Comparison of ENCODE assay signal across 3 cellular contexts in the genomic region with DNA sequence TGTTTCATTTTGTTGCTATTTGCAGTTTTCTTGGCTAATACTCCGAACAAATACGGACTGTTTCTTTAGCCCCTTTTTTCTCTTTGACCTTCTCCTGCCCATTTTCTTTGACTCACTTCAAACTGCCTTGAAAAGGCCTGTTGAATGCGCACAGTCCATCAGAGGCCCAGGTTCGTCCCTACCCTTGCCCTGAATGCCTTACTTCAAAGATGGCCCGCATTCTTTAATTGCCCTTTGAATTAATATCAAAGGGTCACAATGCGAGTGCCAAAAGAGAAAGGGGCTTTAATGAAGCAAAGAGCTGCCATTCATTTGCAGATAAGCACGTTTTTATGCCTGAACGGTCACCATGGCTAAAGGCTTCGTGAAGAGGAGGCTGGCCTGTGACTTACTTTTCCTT.
TF ChIP-seq lines count a peak whose summit lies in the region.

No MANE protein-coding gene starts in this region.

TF ChIP-seq in GM23338, 12 proteins besides CTCF, POLR2A, EP300 and RAD21:
- peak; percentile 80; the same call in 1 of the 2 replicates for TF ChIP-seq NANOG (IDR thresholded peaks at IDR 0.05; ENCODE audit: borderline replicate concordance)
- TF ChIP-seq, protein P1, sequence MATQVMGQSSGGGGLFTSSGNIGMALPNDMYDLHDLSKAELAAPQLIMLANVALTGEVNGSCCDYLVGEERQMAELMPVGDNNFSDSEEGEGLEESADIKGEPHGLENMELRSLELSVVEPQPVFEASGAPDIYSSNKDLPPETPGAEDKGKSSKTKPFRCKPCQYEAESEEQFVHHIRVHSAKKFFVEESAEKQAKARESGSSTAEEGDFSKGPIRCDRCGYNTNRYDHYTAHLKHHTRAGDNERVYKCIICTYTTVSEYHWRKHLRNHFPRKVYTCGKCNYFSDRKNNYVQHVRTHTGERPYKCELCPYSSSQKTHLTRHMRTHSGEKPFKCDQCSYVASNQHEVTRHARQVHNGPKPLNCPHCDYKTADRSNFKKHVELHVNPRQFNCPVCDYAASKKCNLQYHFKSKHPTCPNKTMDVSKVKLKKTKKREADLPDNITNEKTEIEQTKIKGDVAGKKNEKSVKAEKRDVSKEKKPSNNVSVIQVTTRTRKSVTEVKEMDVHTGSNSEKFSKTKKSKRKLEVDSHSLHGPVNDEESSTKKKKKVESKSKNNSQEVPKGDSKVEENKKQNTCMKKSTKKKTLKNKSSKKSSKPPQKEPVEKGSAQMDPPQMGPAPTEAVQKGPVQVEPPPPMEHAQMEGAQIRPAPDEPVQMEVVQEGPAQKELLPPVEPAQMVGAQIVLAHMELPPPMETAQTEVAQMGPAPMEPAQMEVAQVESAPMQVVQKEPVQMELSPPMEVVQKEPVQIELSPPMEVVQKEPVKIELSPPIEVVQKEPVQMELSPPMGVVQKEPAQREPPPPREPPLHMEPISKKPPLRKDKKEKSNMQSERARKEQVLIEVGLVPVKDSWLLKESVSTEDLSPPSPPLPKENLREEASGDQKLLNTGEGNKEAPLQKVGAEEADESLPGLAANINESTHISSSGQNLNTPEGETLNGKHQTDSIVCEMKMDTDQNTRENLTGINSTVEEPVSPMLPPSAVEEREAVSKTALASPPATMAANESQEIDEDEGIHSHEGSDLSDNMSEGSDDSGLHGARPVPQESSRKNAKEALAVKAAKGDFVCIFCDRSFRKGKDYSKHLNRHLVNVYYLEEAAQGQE (IDR thresholded peaks at IDR 0.05; ENCODE audit: unreplicated experiment) = no peak
TF ChIP-seq in GM23338: peak in this region for 1.

TF ChIP-seq in WTC11, 78 proteins besides CTCF, POLR2A, EP300 and RAD21:
- TF ChIP-seq ZBTB21 (CRISPR knock-in tag; IDR thresholded peaks at IDR 0.05; ENCODE audit: borderline replicate concordance) = no peak
- no peak for TF ChIP-seq OVOL2 (CRISPR knock-in tag; IDR thresholded peaks at IDR 0.05; ENCODE audit: borderline replicate concordance)
- TF ChIP-seq ZNF263 (CRISPR knock-in tag; IDR thresholded peaks at IDR 0.05; ENCODE audit: low read depth) = no peak
- TF ChIP-seq MYBL2 (CRISPR knock-in tag; IDR thresholded peaks at IDR 0.05) = no peak
TF ChIP-seq in WTC11: peak in this region for 0.

TF ChIP-seq in H1, 55 proteins besides CTCF, POLR2A, EP300 and RAD21:
- TF ChIP-seq PHF8 (conservative IDR thresholded peaks at IDR 0.05; ENCODE audit: low read depth, low read length) = no peak
- TF ChIP-seq KDM5A (IDR thresholded peaks at IDR 0.05; ENCODE audit: low read length) = no peak
- TF ChIP-seq, protein P2, sequence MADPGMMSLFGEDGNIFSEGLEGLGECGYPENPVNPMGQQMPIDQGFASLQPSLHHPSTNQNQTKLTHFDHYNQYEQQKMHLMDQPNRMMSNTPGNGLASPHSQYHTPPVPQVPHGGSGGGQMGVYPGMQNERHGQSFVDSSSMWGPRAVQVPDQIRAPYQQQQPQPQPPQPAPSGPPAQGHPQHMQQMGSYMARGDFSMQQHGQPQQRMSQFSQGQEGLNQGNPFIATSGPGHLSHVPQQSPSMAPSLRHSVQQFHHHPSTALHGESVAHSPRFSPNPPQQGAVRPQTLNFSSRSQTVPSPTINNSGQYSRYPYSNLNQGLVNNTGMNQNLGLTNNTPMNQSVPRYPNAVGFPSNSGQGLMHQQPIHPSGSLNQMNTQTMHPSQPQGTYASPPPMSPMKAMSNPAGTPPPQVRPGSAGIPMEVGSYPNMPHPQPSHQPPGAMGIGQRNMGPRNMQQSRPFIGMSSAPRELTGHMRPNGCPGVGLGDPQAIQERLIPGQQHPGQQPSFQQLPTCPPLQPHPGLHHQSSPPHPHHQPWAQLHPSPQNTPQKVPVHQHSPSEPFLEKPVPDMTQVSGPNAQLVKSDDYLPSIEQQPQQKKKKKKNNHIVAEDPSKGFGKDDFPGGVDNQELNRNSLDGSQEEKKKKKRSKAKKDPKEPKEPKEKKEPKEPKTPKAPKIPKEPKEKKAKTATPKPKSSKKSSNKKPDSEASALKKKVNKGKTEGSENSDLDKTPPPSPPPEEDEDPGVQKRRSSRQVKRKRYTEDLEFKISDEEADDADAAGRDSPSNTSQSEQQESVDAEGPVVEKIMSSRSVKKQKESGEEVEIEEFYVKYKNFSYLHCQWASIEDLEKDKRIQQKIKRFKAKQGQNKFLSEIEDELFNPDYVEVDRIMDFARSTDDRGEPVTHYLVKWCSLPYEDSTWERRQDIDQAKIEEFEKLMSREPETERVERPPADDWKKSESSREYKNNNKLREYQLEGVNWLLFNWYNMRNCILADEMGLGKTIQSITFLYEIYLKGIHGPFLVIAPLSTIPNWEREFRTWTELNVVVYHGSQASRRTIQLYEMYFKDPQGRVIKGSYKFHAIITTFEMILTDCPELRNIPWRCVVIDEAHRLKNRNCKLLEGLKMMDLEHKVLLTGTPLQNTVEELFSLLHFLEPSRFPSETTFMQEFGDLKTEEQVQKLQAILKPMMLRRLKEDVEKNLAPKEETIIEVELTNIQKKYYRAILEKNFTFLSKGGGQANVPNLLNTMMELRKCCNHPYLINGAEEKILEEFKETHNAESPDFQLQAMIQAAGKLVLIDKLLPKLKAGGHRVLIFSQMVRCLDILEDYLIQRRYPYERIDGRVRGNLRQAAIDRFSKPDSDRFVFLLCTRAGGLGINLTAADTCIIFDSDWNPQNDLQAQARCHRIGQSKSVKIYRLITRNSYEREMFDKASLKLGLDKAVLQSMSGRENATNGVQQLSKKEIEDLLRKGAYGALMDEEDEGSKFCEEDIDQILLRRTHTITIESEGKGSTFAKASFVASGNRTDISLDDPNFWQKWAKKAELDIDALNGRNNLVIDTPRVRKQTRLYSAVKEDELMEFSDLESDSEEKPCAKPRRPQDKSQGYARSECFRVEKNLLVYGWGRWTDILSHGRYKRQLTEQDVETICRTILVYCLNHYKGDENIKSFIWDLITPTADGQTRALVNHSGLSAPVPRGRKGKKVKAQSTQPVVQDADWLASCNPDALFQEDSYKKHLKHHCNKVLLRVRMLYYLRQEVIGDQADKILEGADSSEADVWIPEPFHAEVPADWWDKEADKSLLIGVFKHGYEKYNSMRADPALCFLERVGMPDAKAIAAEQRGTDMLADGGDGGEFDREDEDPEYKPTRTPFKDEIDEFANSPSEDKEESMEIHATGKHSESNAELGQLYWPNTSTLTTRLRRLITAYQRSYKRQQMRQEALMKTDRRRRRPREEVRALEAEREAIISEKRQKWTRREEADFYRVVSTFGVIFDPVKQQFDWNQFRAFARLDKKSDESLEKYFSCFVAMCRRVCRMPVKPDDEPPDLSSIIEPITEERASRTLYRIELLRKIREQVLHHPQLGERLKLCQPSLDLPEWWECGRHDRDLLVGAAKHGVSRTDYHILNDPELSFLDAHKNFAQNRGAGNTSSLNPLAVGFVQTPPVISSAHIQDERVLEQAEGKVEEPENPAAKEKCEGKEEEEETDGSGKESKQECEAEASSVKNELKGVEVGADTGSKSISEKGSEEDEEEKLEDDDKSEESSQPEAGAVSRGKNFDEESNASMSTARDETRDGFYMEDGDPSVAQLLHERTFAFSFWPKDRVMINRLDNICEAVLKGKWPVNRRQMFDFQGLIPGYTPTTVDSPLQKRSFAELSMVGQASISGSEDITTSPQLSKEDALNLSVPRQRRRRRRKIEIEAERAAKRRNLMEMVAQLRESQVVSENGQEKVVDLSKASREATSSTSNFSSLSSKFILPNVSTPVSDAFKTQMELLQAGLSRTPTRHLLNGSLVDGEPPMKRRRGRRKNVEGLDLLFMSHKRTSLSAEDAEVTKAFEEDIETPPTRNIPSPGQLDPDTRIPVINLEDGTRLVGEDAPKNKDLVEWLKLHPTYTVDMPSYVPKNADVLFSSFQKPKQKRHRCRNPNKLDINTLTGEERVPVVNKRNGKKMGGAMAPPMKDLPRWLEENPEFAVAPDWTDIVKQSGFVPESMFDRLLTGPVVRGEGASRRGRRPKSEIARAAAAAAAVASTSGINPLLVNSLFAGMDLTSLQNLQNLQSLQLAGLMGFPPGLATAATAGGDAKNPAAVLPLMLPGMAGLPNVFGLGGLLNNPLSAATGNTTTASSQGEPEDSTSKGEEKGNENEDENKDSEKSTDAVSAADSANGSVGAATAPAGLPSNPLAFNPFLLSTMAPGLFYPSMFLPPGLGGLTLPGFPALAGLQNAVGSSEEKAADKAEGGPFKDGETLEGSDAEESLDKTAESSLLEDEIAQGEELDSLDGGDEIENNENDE (IDR thresholded peaks at IDR 0.05; ENCODE audit: insufficient replicate concordance, low read length) = peak; percentile 52
- no peak for TF ChIP-seq BCL11A (IDR thresholded peaks at IDR 0.05; ENCODE audit: low read depth in 2 of 2, low read length in 2 of 2)
TF ChIP-seq in H1: peak in this region for 1.
